Comparison of ENCODE assay signal across 21 cellular contexts in the genomic region with DNA sequence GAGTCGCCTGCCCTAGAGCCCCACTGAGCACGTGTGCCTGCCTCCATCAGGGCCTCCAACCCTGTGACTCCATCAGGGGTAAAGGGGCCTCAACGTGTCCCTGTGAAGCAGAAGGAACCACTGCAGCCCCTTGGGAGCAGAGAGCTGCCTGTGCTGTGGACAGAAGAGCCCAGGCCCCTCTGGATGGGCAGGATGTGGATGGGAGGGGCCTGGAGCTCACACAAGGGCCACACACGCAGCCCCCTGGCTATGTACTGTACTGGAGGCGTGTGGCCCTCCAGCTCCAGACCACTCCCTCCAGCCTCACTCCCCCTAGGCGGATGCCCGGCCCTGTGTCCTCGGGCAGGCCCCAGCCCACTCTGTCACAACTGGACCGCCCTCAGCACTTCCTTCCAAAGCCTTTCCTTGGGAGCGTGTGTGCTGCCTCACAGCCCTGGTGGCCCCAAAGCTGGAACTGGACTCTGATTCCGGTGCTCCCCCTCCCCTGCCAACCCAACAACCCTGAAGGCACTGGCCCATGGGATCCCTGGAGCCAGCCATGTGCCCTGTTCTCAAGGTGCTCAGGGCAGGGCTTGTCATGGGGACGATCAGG.
"Had no signal": no experiment of that assay in that cellular context is flagged by ENCODE, and none has a peak within 500 bp of the region (broad histone marks: within the 10 kb centered on the region; RNA-seq: fewer than 3 reads in every experiment).

No MANE protein-coding gene starts in this region.

- H3K4me1 ChIP-seq: breast epithelium had no signal

- H3K9me3 Mint-ChIP-seq: activated CD8-positive, alpha-beta T cell treated with anti-CD3 and anti-CD28 coated beads for 36 hours; activated naive CD4-positive, alpha-beta T cell treated with anti-CD3 and anti-CD28 coated beads, Interleukin-2, amount 50 U/mL, for 24 hours; T-helper 1 cell treated with Interleukin-12 subunit alpha and Interleukin-12 subunit beta and Interleukin-4 antibody, amounts not matched to agents 30 μg/mL and 1 μg/mL, for 36 hours had no signal

- ATAC-seq: activated CD4-positive, CD25-positive, alpha-beta regulatory T cell treated with anti-CD3 and anti-CD28 coated beads, Interleukin-2, amount 50 U/mL, for 24 hours; activated CD8-positive, alpha-beta T cell treated with anti-CD3 and anti-CD28 coated beads for 36 hours; Panc1 had no signal

- H3K4me1 Mint-ChIP-seq: activated naive CD4-positive, alpha-beta T cell treated with anti-CD3 and anti-CD28 coated beads, Interleukin-2, amount 50 U/mL, for 24 hours had no signal

- H3K4me3 Mint-ChIP-seq: activated CD8-positive, alpha-beta T cell treated with anti-CD3 and anti-CD28 coated beads for 36 hours; activated naive CD4-positive, alpha-beta T cell treated with anti-CD3 and anti-CD28 coated beads, Interleukin-2, amount 50 U/mL, for 24 hours; T-helper 1 cell treated with Interleukin-12 subunit alpha and Interleukin-12 subunit beta and Interleukin-4 antibody, amounts not matched to agents 30 μg/mL and 1 μg/mL, for 36 hours had no signal

- H3K27me3 Mint-ChIP-seq: activated CD8-positive, alpha-beta T cell treated with anti-CD3 and anti-CD28 coated beads for 36 hours; activated naive CD4-positive, alpha-beta T cell treated with anti-CD3 and anti-CD28 coated beads, Interleukin-2, amount 50 U/mL, for 24 hours had no signal

- H3K27ac Mint-ChIP-seq: activated CD8-positive, alpha-beta T cell treated with anti-CD3 and anti-CD28 coated beads for 36 hours; activated naive CD4-positive, alpha-beta T cell treated with anti-CD3 and anti-CD28 coated beads, Interleukin-2, amount 50 U/mL, for 24 hours; T-helper 1 cell treated with Interleukin-12 subunit alpha and Interleukin-12 subunit beta and Interleukin-4 antibody, amounts not matched to agents 30 μg/mL and 1 μg/mL, for 36 hours had no signal

- H3K36me3 Mint-ChIP-seq: activated naive CD4-positive, alpha-beta T cell treated with anti-CD3 and anti-CD28 coated beads, Interleukin-2, amount 50 U/mL, for 24 hours had no signal

- H3K9me3 ChIP-seq: breast epithelium had no signal

- H3K36me3 ChIP-seq: breast epithelium had no signal

- H3K27ac ChIP-seq: breast epithelium had no signal

- H3K27me3 ChIP-seq: breast epithelium had no signal

- H3K4me3 ChIP-seq: breast epithelium had no signal

- DNase-seq: activated CD4-positive, alpha-beta T cell treated with anti-CD3 and anti-CD28 coated beads for 4 hours; activated CD8-positive, alpha-beta memory T cell treated with anti-CD3 and anti-CD28 coated beads, Interleukin-2, amount 50 U/mL, for 4 hours; activated CD8-positive, alpha-beta T cell treated with anti-CD3 and anti-CD28 coated beads for 36 hours; aorta; caudate nucleus; Kasumi-1; NCI-H1105 treated with DMSO at 0.1 percent for 48 hours; NCI-H1436 treated with DMSO at 0.1 percent for 48 hours; NCI-H187; NCI-H2081; NCI-H510A treated with DMSO at 0.1 percent for 48 hours; NCI-H69; NK-92 treated with Interleukin-12 subunit alpha and Interleukin-12 subunit beta, amount 100 ng/mL, for 24 hours; OCI-M1; RPMI8226; SHP77 had no signal
